Comparison of ENCODE assay signal across 12 cellular contexts in the genomic region with DNA sequence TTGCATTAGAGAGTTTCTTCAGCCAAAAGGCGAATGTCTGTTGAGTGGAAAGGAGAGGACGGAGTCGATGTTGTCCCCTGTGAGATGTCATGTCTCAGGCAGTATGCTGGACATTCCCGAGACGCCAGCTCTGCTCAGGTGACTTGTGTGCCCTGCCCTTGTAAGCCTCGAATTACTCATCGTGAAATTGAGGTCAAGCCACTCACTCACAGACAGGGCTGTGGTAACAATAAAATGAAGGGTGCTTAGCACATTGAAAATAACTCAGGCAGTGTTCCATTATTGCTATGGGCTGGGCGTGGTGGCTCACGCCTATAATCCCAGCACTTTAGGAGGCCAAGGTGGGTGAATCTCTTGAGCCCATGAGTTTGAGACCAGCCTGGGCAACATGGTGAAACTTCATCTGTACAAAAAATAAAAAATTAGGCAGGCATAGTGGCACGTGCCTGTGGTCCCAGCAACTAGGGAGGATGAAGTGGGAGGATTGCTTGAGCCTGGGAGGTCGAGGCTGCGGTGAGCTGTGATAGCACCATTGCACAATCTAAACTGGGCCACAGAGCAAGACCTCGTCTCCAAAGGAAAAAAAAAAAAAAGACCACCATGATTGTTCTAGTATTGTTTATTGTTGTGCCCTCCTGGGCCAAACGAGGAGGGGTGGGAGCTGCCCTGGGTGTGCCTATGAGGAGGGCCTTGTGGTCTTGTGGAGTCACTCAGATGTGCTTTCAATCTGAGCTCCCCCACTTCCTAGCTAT.
A peak's percentile ranks its signal among the peaks of the same experiment; 100 is the strongest.
DNase-seq lines count a peak whose midpoint lies in the region; ATAC-seq and TF ChIP-seq lines count a peak whose summit lies in the region.
"Had no signal": no experiment of that assay in that cellular context is flagged by ENCODE, and none has a peak within 500 bp of the region (broad histone marks: within the 10 kb centered on the region; RNA-seq: fewer than 3 reads in every experiment).

No MANE protein-coding gene starts in this region.

- DNase-seq in Right ventricle myocardium inferior (ENCODE audit: missing footprints) (no peak), cardiac septum (ENCODE audit: low spot score) (no peak), fibroblast of lung (ENCODE audit: low read depth in 2 of 2) (peak; percentile 40 to 87), kidney glomerular epithelial cell (lab: John Stamatoyannopoulos, UW) (no peak)
- no peak for DNase-seq in effector memory CD4-positive, alpha-beta T cell
- DNase-seq: activated CD4-positive, CD25-positive, alpha-beta regulatory T cell; retina; stimulated activated naive CD4-positive, alpha-beta T cell treated with Interleukin-2 at 50 U/mL for 16 hours had no signal

- intact Hi-C loops in Right ventricle myocardium inferior (cut with DNase I) (loop anchor here (5.0 kb wide), 1 partner anchor 212 kb away; a partner anchor contains a TSS), cardiac septum (cut with DNase I) (loop anchor here (5.0 to 10.0 kb wide), 2 partner anchors 105 to 212 kb away; a partner anchor contains a TSS)

- no peak for TF ChIP-seq CTCF in fibroblast of lung (conservative IDR thresholded peaks at IDR 0.05 in 1 of 2, IDR thresholded peaks at IDR 0.05 in 1 of 2; ENCODE audit: low read depth in 1 of 2, low read length in 2 of 2)

- H3K27me3 ChIP-seq in fibroblast of lung (ENCODE audit: control insufficient read depth, insufficient read depth, low read length): no peaks in the 10 kb centered on the region
- no peaks in the 10 kb centered on the region for H3K27me3 ChIP-seq in mucosa of rectum (ENCODE audit: control insufficient read depth in 2 of 2, insufficient read depth in 2 of 2, low read length in 2 of 2)
- H3K27me3 ChIP-seq in effector memory CD4-positive, alpha-beta T cell (replicated peaks; ENCODE audit: control insufficient read depth, insufficient read depth, low read length, poor library complexity, severe bottlenecking): no peaks in the 10 kb centered on the region

- H3K9ac ChIP-seq in fibroblast of lung (ENCODE audit: insufficient read depth, low read length) (no peak overlapping the region), mucosa of rectum (ENCODE audit: low read depth in 1 of 2, low read length in 2 of 2) (peak overlapping the region; percentile 56 to 57)

- H3K4me1 ChIP-seq in fibroblast of lung (ENCODE audit: control insufficient read depth, extremely low read depth, insufficient read depth, low read length) (peaks cover 42% of the 10 kb centered on the region), mucosa of rectum (ENCODE audit: control insufficient read depth in 2 of 2, insufficient read depth in 2 of 2, low read length in 2 of 2) (peaks cover 21 to 31% of the 10 kb centered on the region in 2 donors)
- H3K4me1 ChIP-seq in effector memory CD4-positive, alpha-beta T cell (ENCODE audit: control insufficient read depth, insufficient read depth, low read length, poor library complexity, severe bottlenecking): no peaks in the 10 kb centered on the region

- H3K27ac ChIP-seq in fibroblast of lung (ENCODE audit: insufficient read depth, low read length): peak overlapping the region; percentile 39
- peak overlapping the region; percentile 79 to 87 for H3K27ac ChIP-seq in mucosa of rectum (ENCODE audit: low read depth in 2 of 2, low read length in 2 of 2)
- no peak overlapping the region for H3K27ac ChIP-seq in effector memory CD4-positive, alpha-beta T cell (ENCODE audit: insufficient read depth, low read length, poor library complexity, severe bottlenecking)

- no peak overlapping the region for H3K4me2 ChIP-seq in fibroblast of lung (ENCODE audit: extremely low read depth, insufficient read depth, low read length)
- H3K4me2 ChIP-seq: A549 had no signal

- H3K9me3 ChIP-seq in fibroblast of lung (ENCODE audit: control insufficient read depth, insufficient read depth, low read depth, low read length) (no peaks in the 10 kb centered on the region), mucosa of rectum (ENCODE audit: control insufficient read depth in 2 of 2, low read length in 2 of 2) (no peaks in the 10 kb centered on the region)
- no peaks in the 10 kb centered on the region for H3K9me3 ChIP-seq in effector memory CD4-positive, alpha-beta T cell (ENCODE audit: control insufficient read depth, low read length)
- H3K9me3 ChIP-seq: A549 had no signal

- H3K4me3 ChIP-seq in fibroblast of lung (replicated peaks in 1 of 4; ENCODE audit: control extremely low read depth in 1 of 4, insufficient read depth in 1 of 4, low read depth in 3 of 4, low read length in 4 of 4) (no peak overlapping the region), mucosa of rectum (ENCODE audit: low read length in 2 of 2) (no peak overlapping the region)
- no peak overlapping the region for H3K4me3 ChIP-seq in effector memory CD4-positive, alpha-beta T cell (ENCODE audit: insufficient read depth, low read depth, low read length, poor library complexity, severe bottlenecking)
- H3K4me3 ChIP-seq: A549 had no signal

- ATAC-seq in Right ventricle myocardium inferior: peak; percentile 47
- ATAC-seq in HG02884 (IDR thresholded peaks at IDR 0.05; ENCODE audit: unreplicated experiment): no peak
- no peak for ATAC-seq in GM21447 (IDR thresholded peaks at IDR 0.05; ENCODE audit: unreplicated experiment)
- ATAC-seq: A549 had no signal

- H4K20me1 ChIP-seq in fibroblast of lung (ENCODE audit: control insufficient read depth, extremely low read depth, insufficient read depth, low read length): no peaks in the 10 kb centered on the region

- H3K79me2 ChIP-seq in fibroblast of lung (ENCODE audit: control insufficient read depth, insufficient read depth, low read length): no peaks in the 10 kb centered on the region

- H2AFZ ChIP-seq in fibroblast of lung (ENCODE audit: low read length): no peak overlapping the region

- H3K36me3 ChIP-seq in fibroblast of lung (ENCODE audit: control insufficient read depth, insufficient read depth, low read length) (no peaks in the 10 kb centered on the region), mucosa of rectum (ENCODE audit: control insufficient read depth in 2 of 2, insufficient read depth in 2 of 2, low read length in 2 of 2) (no peaks in the 10 kb centered on the region)
- no peaks in the 10 kb centered on the region for H3K36me3 ChIP-seq in effector memory CD4-positive, alpha-beta T cell (ENCODE audit: control insufficient read depth, insufficient read depth, low read length)

Comparison
In these comparisons a context has a peak if more than half of its experiments do, and no peak if none do; other contexts are left out.
1. DNase-seq: peak in fibroblast of lung (2 of 2); none in Right ventricle myocardium inferior (single experiment), cardiac septum (single experiment), kidney glomerular epithelial cell (single experiment) and effector memory CD4-positive, alpha-beta T cell (0 of 3).